In genomic region chr4:98653890-98654867, GRCh38 we compare ENCODE assay signal across 9 cellular contexts. TPM values are rescaled to one million over a fixed set of nuclear protein-coding genes. Genes with fewer than 3 reads are reported as not detected.
DNase-seq lines count a peak whose midpoint lies in the region; ATAC-seq and TF ChIP-seq lines count a peak whose summit lies in the region.
"Had no signal": no experiment of that assay in that cellular context is flagged by ENCODE, and none has a peak within 500 bp of the region (broad histone marks: within the 10 kb centered on the region; RNA-seq: fewer than 3 reads in every experiment).

No MANE protein-coding gene starts in this region.

- H3K4me3 ChIP-seq in fibroblast of pulmonary artery (replicated peaks; ENCODE audit: low read depth, low read length): peak overlapping the region; percentile 4

- TF ChIP-seq CTCF in fibroblast of pulmonary artery (IDR thresholded peaks at IDR 0.05; ENCODE audit: low read length, missing control alignments): no peak

- no peaks in the 10 kb centered on the region for H3K27me3 Mint-ChIP-seq in activated T-helper 17 cell treated with anti-CD3 and anti-CD28 coated beads, Interleukin-2, amount 50 U/mL, for 72 hours

- H3K9me3 Mint-ChIP-seq in activated T-helper 17 cell treated with anti-CD3 and anti-CD28 coated beads, Interleukin-2, amount 50 U/mL, for 72 hours: no peaks in the 10 kb centered on the region

- H3K36me3 Mint-ChIP-seq in activated T-helper 17 cell treated with anti-CD3 and anti-CD28 coated beads, Interleukin-2, amount 50 U/mL, for 72 hours (ENCODE audit: low read depth): peaks cover 11% of the 10 kb centered on the region

- H3K27ac ChIP-seq in substantia nigra (ENCODE audit: low read depth, low read length, poor library complexity, severe bottlenecking): peak overlapping the region; percentile 46

- peak; percentile 88 for DNase-seq in HCEC 1CT
- DNase-seq in fibroblast of pulmonary artery (ENCODE audit: low read depth): peak; percentile 85
- DNase-seq in substantia nigra (lab: John Stamatoyannopoulos, UW): peak in 4 of 49 donors; percentile 10 to 63 (median 34)
- DNase-seq in DMS79 (lab: John Stamatoyannopoulos, UW): no peak
- no peak for DNase-seq in NCI-H345 treated with DMSO at 0.1 percent for 48 hours (lab: John Stamatoyannopoulos, UW; ENCODE audit: unreplicated experiment)
- DNase-seq: activated naive CD4-positive, alpha-beta T cell had no signal

- ATAC-seq in activated T-helper 17 cell treated with anti-CD3 and anti-CD28 coated beads, Interleukin-2, amount 50 U/mL, for 72 hours (replicated peaks): no peak
- no peak for ATAC-seq in GM19455 (IDR thresholded peaks at IDR 0.05; ENCODE audit: unreplicated experiment)
- no peak for ATAC-seq in HG02973 (IDR thresholded peaks at IDR 0.05; ENCODE audit: unreplicated experiment)

- peak overlapping the region; percentile 40 for H3K27ac Mint-ChIP-seq in activated T-helper 17 cell treated with anti-CD3 and anti-CD28 coated beads, Interleukin-2, amount 50 U/mL, for 72 hours

- H3K4me3 Mint-ChIP-seq in activated T-helper 17 cell treated with anti-CD3 and anti-CD28 coated beads, Interleukin-2, amount 50 U/mL, for 72 hours: peak overlapping the region; percentile 94

- H3K4me1 Mint-ChIP-seq in activated T-helper 17 cell treated with anti-CD3 and anti-CD28 coated beads, Interleukin-2, amount 50 U/mL, for 72 hours: peaks cover 45% of the 10 kb centered on the region

RNA-seq across cellular contexts. Expression of gene TSPAN5, which starts 4.2 kb away (rescaled TPM):
- 10 to 100 TPM; 17.8 to 19.0 TPM for total RNA-seq in activated T-helper 17 cell treated with anti-CD3 and anti-CD28 coated beads, Interleukin-2, amount 50 U/mL, for 72 hours

Comparison
In these comparisons a context has a peak if more than half of its experiments do, and no peak if none do; other contexts are left out.
1. DNase-seq: peak in HCEC 1CT (single experiment) and fibroblast of pulmonary artery (single experiment); none in DMS79 (single experiment) and NCI-H345 treated with DMSO at 0.1 percent for 48 hours (single experiment).